23 cellular contexts compared by ENCODE assay signal in the genomic region with DNA sequence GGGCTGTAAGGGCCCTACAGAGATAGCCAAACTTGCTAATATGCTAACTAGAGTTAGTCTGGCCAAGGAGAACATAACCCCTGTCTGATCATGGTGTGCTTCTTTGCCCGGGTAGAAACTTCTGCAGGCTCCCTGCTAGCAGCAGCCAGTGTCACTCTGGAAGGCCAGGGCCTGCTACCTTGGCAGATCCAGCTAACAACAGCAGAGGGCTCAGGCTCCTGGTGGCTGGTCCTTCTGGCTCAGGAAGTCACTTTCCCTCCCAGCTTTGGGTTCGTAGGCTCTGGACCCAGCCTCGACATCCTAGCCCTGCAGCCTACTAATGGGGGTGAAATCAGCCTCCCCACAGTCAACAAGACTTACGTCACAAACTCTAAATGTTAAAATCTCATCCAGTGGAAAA.
"Had no signal": no experiment of that assay in that cellular context is flagged by ENCODE, and none has a peak within 500 bp of the region (broad histone marks: within the 10 kb centered on the region; RNA-seq: fewer than 3 reads in every experiment).

No MANE protein-coding gene starts in this region.

- H3K4me3 ChIP-seq: K562, SJCRH30 had no signal

- H3K9ac ChIP-seq: KMS-11 had no signal

- H3K4me1 Mint-ChIP-seq: IgD-negative memory B cell had no signal

- H3K4me2 ChIP-seq: KMS-11 had no signal

- H3K36me3 ChIP-seq: SJCRH30 had no signal

- H3K4me3 Mint-ChIP-seq: IgD-negative memory B cell had no signal

- DNase-seq: MV-4-11, NCI-H1048, NCI-H1105, NCI-H1417, NCI-H1436 treated with DMSO at 0.1 percent for 48 hours, NCI-H1694, NCI-H187 treated with DMSO at 0.1 percent for 48 hours, NCI-H2029 treated with DMSO at 0.1 percent for 48 hours, NCI-H2171 treated with DMSO at 0.1 percent for 48 hours, NCI-H345, NCI-H446 treated with DMSO at 0.1 percent for 48 hours, NCI-H510A treated with DMSO at 0.1 percent for 48 hours, NCI-H526, NCI-H774, PC-3, SHP77 treated with DMSO at 0.1 percent for 48 hours, SJCRH30 had no signal

- H3K36me3 Mint-ChIP-seq: IgD-negative memory B cell had no signal

- H3K27ac Mint-ChIP-seq: IgD-negative memory B cell had no signal

- H3K27me3 ChIP-seq: SJCRH30 had no signal

- H3K27ac ChIP-seq: HL-60, KMS-11, RWPE1, SJCRH30 had no signal

- ATAC-seq: K562, Panc1, PC-3 had no signal

- H3K27me3 Mint-ChIP-seq: IgD-negative memory B cell had no signal
